Comparison of ENCODE assay signal across 20 cellular contexts in the genomic region with DNA sequence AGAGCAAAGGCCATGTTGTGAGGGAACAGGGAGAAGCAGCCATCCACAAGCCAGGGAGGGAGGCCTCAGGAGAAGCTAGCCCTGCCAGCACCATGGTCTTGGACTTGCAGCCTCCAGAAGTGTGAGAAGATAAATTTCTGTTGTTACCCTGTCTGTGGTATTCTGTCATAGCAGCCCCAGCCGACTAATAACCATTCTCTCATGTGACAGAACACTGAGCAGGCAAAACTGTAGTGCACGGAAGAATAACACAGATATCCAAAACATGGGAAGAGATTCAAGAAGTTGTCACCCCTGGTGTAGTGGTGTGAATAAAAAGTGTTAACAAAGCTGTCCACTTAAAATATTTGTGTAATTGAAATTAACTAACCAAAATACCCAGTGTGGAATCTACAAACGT.
DNase-seq lines count a peak whose midpoint lies in the region; ATAC-seq, FAIRE-seq and TF ChIP-seq lines count a peak whose summit lies in the region.
"Had no signal": no experiment of that assay in that cellular context is flagged by ENCODE, and none has a peak within 500 bp of the region (broad histone marks: within the 10 kb centered on the region; RNA-seq: fewer than 3 reads in every experiment).

No MANE protein-coding gene starts in this region.

- no peaks in the 10 kb centered on the region for H3K9me3 Mint-ChIP-seq in endothelial cell (ENCODE audit: unreplicated experiment)

- H3K27ac Mint-ChIP-seq in endothelial cell (ENCODE audit: unreplicated experiment), result no peak overlapping the region
- H3K27ac Mint-ChIP-seq: CD14-positive monocyte, H9 had no signal

- DNase-seq in bronchial epithelial cell (ENCODE audit: low read depth), result no peak
- DNase-seq in esophagus muscularis mucosa (ENCODE audit: extremely low spot score), result no peak
- no peak for DNase-seq in heart right ventricle
- DNase-seq in right atrium auricular region (ENCODE audit: low spot score), result no peak
- no peak for DNase-seq in NOMO-1 (lab: John Stamatoyannopoulos, UW; ENCODE audit: unreplicated experiment in 2 of 2)
- no peak for DNase-seq in foreskin fibroblast
- no peak for DNase-seq in endothelial cell (ENCODE audit: low spot score)
- DNase-seq: 8988T; CD4-positive, alpha-beta memory T cell; DMS153; DMS79; GDM1; H9 had no signal

- no peak for TF ChIP-seq EP300 in esophagus muscularis mucosa (IDR thresholded peaks at IDR 0.05)

- H3K4me1 Mint-ChIP-seq in endothelial cell (ENCODE audit: unreplicated experiment), result no peaks in the 10 kb centered on the region
- H3K4me1 Mint-ChIP-seq: CD14-positive monocyte; CD4-positive, alpha-beta memory T cell had no signal

- H3K4me1 ChIP-seq in esophagus muscularis mucosa, result peaks cover 33 to 52% (median 49%) of the 10 kb centered on the region in 4 donors
- H3K4me1 ChIP-seq in heart right ventricle, result peaks cover 0 to 47% (median 31%) of the 10 kb centered on the region in 9 donors
- peaks cover 0 to 19% of the 10 kb centered on the region in 2 donors for H3K4me1 ChIP-seq in right atrium auricular region
- H3K4me1 ChIP-seq: BLaER1 had no signal

- TF ChIP-seq POLR2A in esophagus muscularis mucosa (IDR thresholded peaks at IDR 0.05; ENCODE audit: low read depth), result no peak

- intact Hi-C loops in esophagus muscularis mucosa (cut with DNase I), result no loop called here
- intact Hi-C loops in heart right ventricle (cut with DNase I), result loop anchor here in 1 of 10 donors (10.0 kb wide), 1 partner anchor 448 kb away; the partner anchor contains the start of gene NR3C2

- no peaks in the 10 kb centered on the region for H3K36me3 ChIP-seq in bronchial epithelial cell (ENCODE audit: control insufficient read depth, insufficient read depth, low read length)
- H3K36me3 ChIP-seq in esophagus muscularis mucosa, result peaks cover 0 to 11% (median 7%) of the 10 kb centered on the region in 4 donors
- H3K36me3 ChIP-seq in heart right ventricle, result peaks cover 0 to 9% (median 0%) of the 10 kb centered on the region in 9 donors
- H3K36me3 ChIP-seq in right atrium auricular region, result no peaks in the 10 kb centered on the region
- H3K36me3 ChIP-seq: BLaER1 had no signal

- whole genome bisulfite sequencing in esophagus muscularis mucosa, result 45% methylated on average over 3 of the region's 3 CpGs
- 51 to 66% methylated on average over 3 of the region's 3 CpGs for WGBS in heart right ventricle, 2 donors

- TF ChIP-seq CTCF in bronchial epithelial cell (IDR thresholded peaks at IDR 0.05; ENCODE audit: insufficient read depth, low read length, severe bottlenecking) (no peak), esophagus muscularis mucosa (IDR thresholded peaks at IDR 0.05) (peak in 1 of 3 experiments; percentile 10), heart right ventricle (IDR thresholded peaks at IDR 0.05) (peak in 1 of 9 donors; percentile 27), right atrium auricular region (IDR thresholded peaks at IDR 0.05) (no peak), foreskin fibroblast (IDR thresholded peaks at IDR 0.05; ENCODE audit: low read depth, low read length) (no peak), endothelial cell (IDR thresholded peaks at IDR 0.05; ENCODE audit: unreplicated experiment) (no peak)

- H3K4me3 ChIP-seq in bronchial epithelial cell (ENCODE audit: low read depth, low read length) (no peak overlapping the region), esophagus muscularis mucosa (no peak overlapping the region), heart right ventricle (no peak overlapping the region), right atrium auricular region (no peak overlapping the region), foreskin fibroblast (ENCODE audit: low read depth in 1 of 2, low read length in 2 of 2) (no peak overlapping the region)
- H3K4me3 ChIP-seq: BLaER1 had no signal

- H3K36me3 Mint-ChIP-seq in endothelial cell (ENCODE audit: low read depth, unreplicated experiment), result no peaks in the 10 kb centered on the region

- ATAC-seq in heart right ventricle (peak in 7 of 8 donors; percentile 19 to 77 (median 64)), GM19324 (IDR thresholded peaks at IDR 0.05; ENCODE audit: low FRiP score, unreplicated experiment) (no peak)

- no peaks in the 10 kb centered on the region for H3K27me3 ChIP-seq in bronchial epithelial cell (ENCODE audit: control insufficient read depth, insufficient read depth, low read length)
- no peaks in the 10 kb centered on the region for H3K27me3 ChIP-seq in esophagus muscularis mucosa
- H3K27me3 ChIP-seq in heart right ventricle, result no peaks in the 10 kb centered on the region
- no peaks in the 10 kb centered on the region for H3K27me3 ChIP-seq in right atrium auricular region
- H3K27me3 ChIP-seq: BLaER1 had no signal

- no peaks in the 10 kb centered on the region for H3K27me3 Mint-ChIP-seq in endothelial cell (ENCODE audit: unreplicated experiment)
- H3K27me3 Mint-ChIP-seq: CD4-positive, alpha-beta memory T cell had no signal

- peak; percentile 36 for FAIRE-seq in bronchial epithelial cell (lab: Jason Lieb, UNC)
- FAIRE-seq: GM12892, GM18507, H1, HTR-8/SVneo had no signal

- no peak overlapping the region for H3K4me3 Mint-ChIP-seq in endothelial cell (ENCODE audit: unreplicated experiment)
- H3K4me3 Mint-ChIP-seq: CD14-positive monocyte; CD4-positive, alpha-beta memory T cell; H9 had no signal

- H3K27ac ChIP-seq in esophagus muscularis mucosa (replicated peaks in 1 of 4) (peak overlapping the region in 3 of 4 donors; percentile 9 to 19 (median 16)), heart right ventricle (peak overlapping the region in 2 of 10 donors; percentile 2 to 34), right atrium auricular region (peak overlapping the region; percentile 23 to 37)
- H3K27ac ChIP-seq: BLaER1 had no signal

- H3K9me3 ChIP-seq in esophagus muscularis mucosa (no peaks in the 10 kb centered on the region), heart right ventricle (peaks cover 0 to 19% (median 0%) of the 10 kb centered on the region in 11 donors), right atrium auricular region (peaks cover 0 to 9% of the 10 kb centered on the region in 2 donors)
